In genomic region chr3:77795013-77795412, GRCh38 we compare ENCODE assay signal across 18 cellular contexts.
DNase-seq lines count a peak whose midpoint lies in the region; ATAC-seq, FAIRE-seq and TF ChIP-seq lines count a peak whose summit lies in the region.
"Had no signal": no experiment of that assay in that cellular context is flagged by ENCODE, and none has a peak within 500 bp of the region (broad histone marks: within the 10 kb centered on the region; RNA-seq: fewer than 3 reads in every experiment).

No MANE protein-coding gene starts in this region.

- H4K20me1 ChIP-seq in H1 (replicated peaks in 1 of 2; ENCODE audit: control insufficient read depth in 1 of 2, insufficient read depth in 2 of 2, low read length in 2 of 2): no peaks in the 10 kb centered on the region
- H4K20me1 ChIP-seq in OCI-LY7 (ENCODE audit: insufficient read depth, low read length): no peaks in the 10 kb centered on the region

- ATAC-seq in left lung: peak; percentile 43

- no peak overlapping the region for H4K5ac ChIP-seq in H1 (ENCODE audit: insufficient read length, low read depth, low read length)

- no peaks in the 10 kb centered on the region for H3K9me2 ChIP-seq in OCI-LY7 (ENCODE audit: insufficient read depth, low read length)

- CTCF ChIA-PET in H1 (lab: Charles Lee; ENCODE audit: partially characterized antibody): interaction anchor here (0.8 kb wide), 1 partner anchor 851 kb away, joined by 4 read pairs; no protein-coding TSS in a partner anchor
- CTCF ChIA-PET in OCI-LY7 (lab: Charles Lee; ENCODE audit: unreplicated experiment): no interaction called here

- H3K4me3 ChIP-seq in H1 (ENCODE audit: extremely low read depth in 1 of 4, insufficient read depth in 2 of 4, low read depth in 3 of 4, low read length in 4 of 4): no peak overlapping the region; a peak in 1 of 8 replicates
- no peak overlapping the region for H3K4me3 ChIP-seq in left lung
- H3K4me3 ChIP-seq in OCI-LY7 (ENCODE audit: low read depth, low read length, poor library complexity, severe bottlenecking): no peak overlapping the region
- H3K4me3 ChIP-seq: left ventricle myocardium inferior, tibial artery had no signal

- H3K27ac ChIP-seq in H1 (ENCODE audit: low read depth, low read length) (no peak overlapping the region), left lung (no peak overlapping the region), OCI-LY7 (ENCODE audit: low read depth, low read length, poor library complexity, severe bottlenecking) (no peak overlapping the region)
- H3K27ac ChIP-seq: C4-2B, left ventricle myocardium inferior, tibial artery had no signal

- H2BK5ac ChIP-seq in H1 (ENCODE audit: low read depth, low read length): 0 out of 2 replicates have a peak overlapping the region, but pooled peaks have one; percentile 25

- peak; percentile 99 for FAIRE-seq in H1 (lab: Jason Lieb, UNC)
- FAIRE-seq: astrocyte had no signal

- TF ChIP-seq RAD21 in H1 (IDR thresholded peaks at IDR 0.05 in 1 of 2, conservative IDR thresholded peaks at IDR 0.05 in 1 of 2; ENCODE audit: low read depth in 2 of 2, low read length in 2 of 2): peak; percentile 8 to 20; a peak in 3 of 4 replicates

- H2BK12ac ChIP-seq in H1 (ENCODE audit: low read depth, low read length): no peak overlapping the region

- H3K4me1 ChIP-seq in H1 (replicated peaks in 1 of 4; ENCODE audit: control insufficient read depth in 3 of 4, insufficient read depth in 4 of 4, low read length in 3 of 4): peaks cover 2 to 8% (median 5%) of the 10 kb centered on the region in 4 experiments; a peak in 5 of 7 replicates
- H3K4me1 ChIP-seq in left lung: no peaks in the 10 kb centered on the region
- no peaks in the 10 kb centered on the region for H3K4me1 ChIP-seq in OCI-LY7 (ENCODE audit: insufficient read depth, low read length, poor library complexity, severe bottlenecking)
- H3K4me1 ChIP-seq: left ventricle myocardium inferior, tibial artery had no signal

- no peak overlapping the region for H3K23ac ChIP-seq in H1 (ENCODE audit: insufficient read length)

- H2BK20ac ChIP-seq in H1 (ENCODE audit: low read length): 0 out of 2 replicates have a peak overlapping the region, but pooled peaks have one; percentile 25

- no peaks in the 10 kb centered on the region for H3K79me1 ChIP-seq in H1 (ENCODE audit: low read depth, low read length)

- H3K36me3 ChIP-seq in H1 (ENCODE audit: control insufficient read depth in 2 of 4, insufficient read depth in 4 of 4, low read length in 3 of 4): no peaks in the 10 kb centered on the region
- no peaks in the 10 kb centered on the region for H3K36me3 ChIP-seq in left lung
- no peaks in the 10 kb centered on the region for H3K36me3 ChIP-seq in OCI-LY7 (ENCODE audit: insufficient read depth, low read length)
- H3K36me3 ChIP-seq: left ventricle myocardium inferior, tibial artery had no signal

- WGBS in H1 (ENCODE audit: extremely low coverage in 1 of 2, insufficient coverage in 1 of 2, insufficient read length in 1 of 2, insufficient replicate concordance in 2 of 2, low coverage in 1 of 2, low lambda C conversion rate in 2 of 2, missing lambda C conversion rate in 1 of 2), 2 experiments: 11% methylated on average over 5 of the region's 5 CpGs; no CpG with 5 or more reads in 1 of the 2 experiments

- no peak overlapping the region for H4K91ac ChIP-seq in H1 (replicated peaks; ENCODE audit: insufficient read length, low read length)

- H2AK5ac ChIP-seq in H1 (ENCODE audit: low read depth, low read length): no peak overlapping the region

- H3K4me2 ChIP-seq in H1 (ENCODE audit: insufficient read depth in 1 of 2, low read depth in 2 of 2, low read length in 2 of 2) (peak overlapping the region in 1 of 2 experiments; percentile 32; a peak in 1 of 4 replicates), OCI-LY7 (ENCODE audit: low read length) (no peak overlapping the region)

- H3K14ac ChIP-seq in H1 (ENCODE audit: insufficient read length): no peak overlapping the region

- H3K4ac ChIP-seq in H1 (replicated peaks; ENCODE audit: insufficient read length, low read depth, low read length): no peak overlapping the region

- POLR2A ChIA-PET in H1 (lab: Charles Lee; ENCODE audit: partially characterized antibody): no interaction called here
- POLR2A ChIA-PET in OCI-LY7 (lab: Charles Lee): no interaction called here

- no TSS peak for BruUV-seq in OCI-LY7 (replicated peaks; lab: Mats Ljungman, UMichigan)

- no peak overlapping the region; the same call in 1 of the 2 replicates for H3K18ac ChIP-seq in H1 (ENCODE audit: extremely low read depth, low read length)

- no peaks in the 10 kb centered on the region for H3K9me3 ChIP-seq in H1 (ENCODE audit: insufficient read depth in 2 of 2, low read depth in 1 of 2, low read length in 1 of 2)
- H3K9me3 ChIP-seq in left lung: no peaks in the 10 kb centered on the region
- no peaks in the 10 kb centered on the region for H3K9me3 ChIP-seq in OCI-LY7 (ENCODE audit: low read length)
- H3K9me3 ChIP-seq: left ventricle myocardium inferior, tibial artery had no signal

- intact Hi-C loops in left lung (cut with DNase I) (no loop called here), OCI-LY7 (cut with micrococcal nuclease; ENCODE audit: unreplicated experiment) (no loop called here)

- no peaks in the 10 kb centered on the region for H3K23me2 ChIP-seq in H1 (ENCODE audit: low read depth, low read length)

- DNase-seq in DMS79 (lab: John Stamatoyannopoulos, UW) (peak; percentile 21), NCI-H2029 treated with DMSO at 0.1 percent for 48 hours (lab: John Stamatoyannopoulos, UW) (peak; percentile 28), H1 (ENCODE audit: low read depth in 1 of 2, low spot score in 2 of 2) (peak; percentile 54 to 57), left lung (no peak), OCI-LY7 (ENCODE audit: low spot score) (no peak), NCI-H2196 treated with DMSO at 0.1 percent for 48 hours (lab: John Stamatoyannopoulos, UW; ENCODE audit: unreplicated experiment) (no peak)
- no peak for DNase-seq in activated CD4-positive, alpha-beta T cell treated with anti-CD3 and anti-CD28 coated beads for 48 hours
- DNase-seq in activated CD8-positive, alpha-beta memory T cell treated with anti-CD3 and anti-CD28 coated beads, Interleukin-2, amount 50 U/mL, for 4 hours: no peak
- DNase-seq: activated CD4-positive, alpha-beta T cell treated with anti-CD3 and anti-CD28 coated beads, Interleukin-2, amount 50 U/mL, for 48 hours; activated naive CD4-positive, alpha-beta T cell treated with Interleukin-2 at 50 U/mL for 16 hours; left ventricle myocardium inferior; NCI-H2227 treated with DMSO at 0.1 percent for 48 hours; SHP77 treated with DMSO at 0.1 percent for 48 hours; stimulated activated CD4-positive, alpha-beta T cell treated with anti-CD3 and anti-CD28 coated beads, Interleukin-15, amount 100 ng/mL, for 24 hours; stimulated activated naive CD4-positive, alpha-beta T cell; tibial artery had no signal

- 0 out of 3 replicates have a peak, but pooled peaks of 1 of the 2 experiments have one; percentile 47 for TF ChIP-seq EP300 in H1 (IDR thresholded peaks at IDR 0.05; ENCODE audit: borderline replicate concordance in 1 of 2, low read depth in 2 of 2, low read length in 2 of 2)

- TF ChIP-seq POLR2A in H1 (IDR thresholded peaks at IDR 0.05; ENCODE audit: control extremely low read depth in 1 of 2, low read depth in 2 of 2, low read length in 2 of 2): no peak

- H3K79me2 ChIP-seq in H1 (ENCODE audit: control insufficient read depth in 1 of 2, insufficient read depth in 2 of 2, low read length in 2 of 2): no peaks in the 10 kb centered on the region
- no peaks in the 10 kb centered on the region for H3K79me2 ChIP-seq in OCI-LY7 (ENCODE audit: insufficient read depth, low read depth, low read length)

- H2BK120ac ChIP-seq in H1 (replicated peaks; ENCODE audit: low read depth, low read length): no peak overlapping the region

- no peaks in the 10 kb centered on the region for H3K27me3 ChIP-seq in H1 (replicated peaks in 1 of 4; ENCODE audit: control insufficient read depth in 3 of 4, extremely low read depth in 1 of 4, insufficient read depth in 3 of 4, low read length in 3 of 4)
- no peaks in the 10 kb centered on the region for H3K27me3 ChIP-seq in left lung
- H3K27me3 ChIP-seq: tibial artery had no signal

- no peak overlapping the region for H3K56ac ChIP-seq in H1 (replicated peaks; ENCODE audit: insufficient read length, low read depth, low read length)

- no peak overlapping the region for H2BK15ac ChIP-seq in H1 (ENCODE audit: low read length)

- H4K8ac ChIP-seq in H1 (ENCODE audit: extremely low read depth, insufficient read depth, low read length): no peak overlapping the region

- TF ChIP-seq CTCF in H1 (IDR thresholded peaks at IDR 0.05; ENCODE audit: control extremely low read depth in 1 of 3, insufficient read depth in 1 of 3, low read depth in 1 of 3, low read length in 3 of 3) (no peak), left lung (IDR thresholded peaks at IDR 0.05) (no peak), OCI-LY7 (conservative IDR thresholded peaks at IDR 0.05; ENCODE audit: low read length) (no peak)

- H2AFZ ChIP-seq in H1 (ENCODE audit: low read length): peak overlapping the region; percentile 55; the same call in 1 of the 2 replicates
- H2AFZ ChIP-seq in OCI-LY7 (ENCODE audit: low read length): no peak overlapping the region

- H3K9ac ChIP-seq in H1 (replicated peaks in 1 of 4; ENCODE audit: extremely low read depth in 1 of 4, low read depth in 3 of 4, low read length in 3 of 4): no peak overlapping the region

TF ChIP-seq in H1, 55 proteins besides CTCF, POLR2A, EP300 and RAD21 (continues in another document):
- peak; percentile 20 for TF ChIP-seq NANOG (IDR thresholded peaks at IDR 0.05; ENCODE audit: insufficient read depth, low read depth, low read length, poor library complexity, severe bottlenecking)
- TF ChIP-seq GTF2F1 (IDR thresholded peaks at IDR 0.05; ENCODE audit: borderline replicate concordance, low read depth, low read length): no peak
- peak; percentile 85 for TF ChIP-seq TCF12 (IDR thresholded peaks at IDR 0.05; ENCODE audit: low read depth, low read length)
- peak; percentile 78 for TF ChIP-seq YY1 (IDR thresholded peaks at IDR 0.05; ENCODE audit: low read depth, low read length)
- TF ChIP-seq HDAC2 (IDR thresholded peaks at IDR 0.05; ENCODE audit: borderline replicate concordance in 1 of 2, low read depth in 2 of 2, low read length in 2 of 2): 0 out of 4 replicates have a peak, but pooled peaks of 1 of the 2 experiments have one; percentile 42
- TF ChIP-seq MAX (IDR thresholded peaks at IDR 0.05): 0 out of 2 replicates have a peak, but pooled peaks have one; percentile 20
- peak; percentile 58; the same call in 1 of the 2 replicates for TF ChIP-seq SP1 (IDR thresholded peaks at IDR 0.05; ENCODE audit: low read depth, low read length)

Comparison
In these comparisons a context has a peak if more than half of its experiments do, and no peak if none do; other contexts are left out.
1. DNase-seq: peak in DMS79 (single experiment), NCI-H2029 treated with DMSO at 0.1 percent for 48 hours (single experiment) and H1 (2 of 2); none in left lung (0 of 2), activated CD4-positive, alpha-beta T cell treated with anti-CD3 and anti-CD28 coated beads for 48 hours (single experiment), OCI-LY7 (single experiment), activated CD8-positive, alpha-beta memory T cell treated with anti-CD3 and anti-CD28 coated beads, Interleukin-2, amount 50 U/mL, for 4 hours (single experiment) and NCI-H2196 treated with DMSO at 0.1 percent for 48 hours (single experiment).